Comparison of ENCODE assay signal across 8 cellular contexts in genomic region chr9:66153021-66153725, GRCh38.
DNase-seq lines count a peak whose midpoint lies in the region; ATAC-seq, FAIRE-seq and TF ChIP-seq lines count a peak whose summit lies in the region.
"Not testable (repeated sequence)": the region's sequence is repeated elsewhere in the genome, so short reads cannot be mapped to it uniquely, and the experiment has no call there.

No MANE protein-coding gene starts in this region.

- not testable (repeated sequence) for DNase-seq in GM13977 (ENCODE audit: low spot score)
- DNase-seq in H9 (peak; percentile 40), HL-60 (ENCODE audit: low read depth in 1 of 2, low spot score in 1 of 2) (peak; percentile 1 to 19), bronchial epithelial cell (ENCODE audit: low read depth) (peak; percentile 54), right cardiac atrium (peak; percentile 25 to 76 (median 73)), psoas muscle (peak; percentile 9 to 67), transverse colon (peak; percentile 13)
- DNase-seq in activated CD4-positive, alpha-beta T cell treated with anti-CD3 and anti-CD28 coated beads for 36 hours: peak; percentile 83

- no CpG with 5 or more reads among the region's 59 CpGs for WGBS in H9 (ENCODE audit: extremely low coverage, insufficient read length, low lambda C conversion rate)
- WGBS in right cardiac atrium: under 1% methylated on average over 32 of the region's 59 CpGs
- 0 to 1% (median 0%) methylated on average over 8 to 25 of the region's 59 CpGs for WGBS in psoas muscle, 3 donors
- no CpG with 5 or more reads among the region's 59 CpGs for WGBS in transverse colon (ENCODE audit: low coverage in 1 of 2), 2 donors

- not testable (repeated sequence) for H3K23me2 ChIP-seq in H9 (ENCODE audit: insufficient read length, low read depth, low read length, poor library complexity, severe bottlenecking)

- H3K4me1 Mint-ChIP-seq in H9; activated CD4-positive, alpha-beta T cell treated with anti-CD3 and anti-CD28 coated beads for 36 hours: not testable (repeated sequence)

- not testable (repeated sequence) for H3K27ac Mint-ChIP-seq in H9; activated CD4-positive, alpha-beta T cell treated with anti-CD3 and anti-CD28 coated beads for 36 hours

- not testable (repeated sequence) for H3K27ac ChIP-seq in H9 (ENCODE audit: insufficient read length, low read depth, low read length); HL-60 (replicated peaks); right cardiac atrium (ENCODE audit: low read length); psoas muscle; transverse colon

- H2BK20ac ChIP-seq in H9 (ENCODE audit: low read depth, low read length, poor library complexity, severe bottlenecking): not testable (repeated sequence)

- not testable (repeated sequence) for H3K79me1 ChIP-seq in H9 (ENCODE audit: insufficient read depth, low read depth, low read length, poor library complexity, severe bottlenecking)

- H4K5ac ChIP-seq in H9 (ENCODE audit: insufficient read length, low read depth, low read length): not testable (repeated sequence)

- H3K36me3 ChIP-seq in bronchial epithelial cell (ENCODE audit: control insufficient read depth, insufficient read depth, low read length); psoas muscle (ENCODE audit: insufficient read depth in 1 of 2, low read depth in 1 of 2); transverse colon: not testable (repeated sequence)

- TF ChIP-seq EP300 in transverse colon (IDR thresholded peaks at IDR 0.05; ENCODE audit: low read depth): not testable (repeated sequence)

- H3K14ac ChIP-seq in H9 (ENCODE audit: insufficient read depth, low read length): not testable (repeated sequence)

- peak; percentile 100 for ATAC-seq in activated CD4-positive, alpha-beta T cell treated with anti-CD3 and anti-CD28 coated beads for 36 hours
- ATAC-seq in right cardiac atrium: peak; percentile 97 to 99
- peak; percentile 70 to 97 (median 92) for ATAC-seq in psoas muscle

- not testable (repeated sequence) for H3K56ac ChIP-seq in H9 (ENCODE audit: insufficient read length, low read depth, low read length)

- H3K4me3 Mint-ChIP-seq in H9; activated CD4-positive, alpha-beta T cell treated with anti-CD3 and anti-CD28 coated beads for 36 hours: not testable (repeated sequence)

- H4K20me1 ChIP-seq in H9 (ENCODE audit: control insufficient read depth, insufficient read depth, insufficient read length): not testable (repeated sequence)

- H3K4ac ChIP-seq in H9 (ENCODE audit: low read depth, low read length): not testable (repeated sequence)

- not testable (repeated sequence) for H3K4me2 ChIP-seq in H9 (ENCODE audit: insufficient read depth, insufficient read length, low read length)

- not testable (repeated sequence) for H2BK120ac ChIP-seq in H9 (ENCODE audit: low read depth, low read length, poor library complexity, severe bottlenecking)

- not testable (repeated sequence) for H3K27me3 ChIP-seq in H9 (ENCODE audit: insufficient read depth, low read length); HL-60 (ENCODE audit: insufficient read depth, poor library complexity, severe bottlenecking); bronchial epithelial cell (ENCODE audit: control insufficient read depth, insufficient read depth, low read length); right cardiac atrium (ENCODE audit: control insufficient read depth, insufficient read depth); psoas muscle (ENCODE audit: insufficient read depth in 3 of 3, low read length in 2 of 3); transverse colon

- not testable (repeated sequence) for H3K9me3 Mint-ChIP-seq in H9; activated CD4-positive, alpha-beta T cell treated with anti-CD3 and anti-CD28 coated beads for 36 hours (ENCODE audit: low read depth)

- H2BK12ac ChIP-seq in H9 (ENCODE audit: insufficient read length, low read depth, low read length): not testable (repeated sequence)

- H3K18ac ChIP-seq in H9 (ENCODE audit: insufficient read length, low read depth, low read length): not testable (repeated sequence)

- not testable (repeated sequence) for H3K23ac ChIP-seq in H9 (ENCODE audit: insufficient read length, low read depth, low read length)

- not testable (repeated sequence) for FAIRE-seq in bronchial epithelial cell (lab: Jason Lieb, UNC)

- not testable (repeated sequence) for H2BK15ac ChIP-seq in H9 (ENCODE audit: low read depth, low read length)

- TF ChIP-seq POLR2A in transverse colon (IDR thresholded peaks at IDR 0.05): not testable (repeated sequence)

- H2AFZ ChIP-seq in H9 (ENCODE audit: low read length): not testable (repeated sequence)

- H2AK5ac ChIP-seq in H9 (ENCODE audit: insufficient read length, low read length): not testable (repeated sequence)

- TF ChIP-seq CTCF in GM13977 (IDR thresholded peaks at IDR 0.05; ENCODE audit: extremely low read depth, insufficient read depth, missing control alignments) (peak; percentile 51), H9 (conservative IDR thresholded peaks at IDR 0.05) (peak; percentile 26; the same call in 1 of the 3 replicates), bronchial epithelial cell (IDR thresholded peaks at IDR 0.05; ENCODE audit: insufficient read depth, low read length, severe bottlenecking) (peak; percentile 54), transverse colon (IDR thresholded peaks at IDR 0.05) (peak in 3 of 5 experiments; percentile 24 to 44 (median 27))
- TF ChIP-seq CTCF in HL-60 (IDR thresholded peaks at IDR 0.05; ENCODE audit: insufficient read depth, low read length); psoas muscle (IDR thresholded peaks at IDR 0.05): not testable (repeated sequence)

- not testable (repeated sequence) for H3K79me2 ChIP-seq in H9 (ENCODE audit: insufficient read depth, low read length)

- not testable (repeated sequence) for H3T11ph ChIP-seq in H9 (ENCODE audit: low read length)

- H4K91ac ChIP-seq in H9 (ENCODE audit: insufficient read length, low read depth, low read length): not testable (repeated sequence)

- H3K36me3 Mint-ChIP-seq in H9 (ENCODE audit: insufficient read depth in 1 of 3, low read depth in 3 of 3); activated CD4-positive, alpha-beta T cell treated with anti-CD3 and anti-CD28 coated beads for 36 hours (ENCODE audit: low read depth): not testable (repeated sequence)

- not testable (repeated sequence) for H3K4me1 ChIP-seq in H9 (ENCODE audit: insufficient read depth, low read length); right cardiac atrium (ENCODE audit: control insufficient read depth, insufficient read depth, low read length); psoas muscle; transverse colon

- H2BK5ac ChIP-seq in H9 (ENCODE audit: insufficient read length, low read length): not testable (repeated sequence)

- H3K4me3 ChIP-seq in HL-60 (replicated peaks; ENCODE audit: insufficient read depth, low read length): peak overlapping the region; percentile 14; the same call in 1 of the 2 replicates
- peak overlapping the region; percentile 32 for H3K4me3 ChIP-seq in bronchial epithelial cell (ENCODE audit: low read depth, low read length)
- not testable (repeated sequence) for H3K4me3 ChIP-seq in right cardiac atrium (ENCODE audit: low read length)
- H3K4me3 ChIP-seq in psoas muscle: peak overlapping the region; percentile 54
- peak overlapping the region in 3 of 4 donors; percentile 11 to 43 (median 19) for H3K4me3 ChIP-seq in transverse colon

- H3K9ac ChIP-seq in H9 (ENCODE audit: extremely low read depth, insufficient read length, low read length): not testable (repeated sequence)

- in situ Hi-C loops in GM13977 (cut with MboI; ENCODE audit: low pct_unique_long_range_greater_than_20kb, low sequenced_read_pairs, unreplicated experiment); transverse colon (cut with MboI; ENCODE audit: low pct_ligation_motif_present in 1 of 4, low pct_unique_long_range_greater_than_20kb in 1 of 4, low sequenced_read_pairs in 3 of 4): not testable (repeated sequence)

- POLR2A ChIA-PET in activated CD4-positive, alpha-beta T cell treated with anti-CD3 and anti-CD28 coated beads for 36 hours (lab: Charles Lee): not testable (repeated sequence)

- not testable (repeated sequence) for H3K9me3 ChIP-seq in H9 (ENCODE audit: control insufficient read depth, low read depth, low read length); right cardiac atrium (ENCODE audit: control insufficient read depth, low read length); psoas muscle; transverse colon

- not testable (repeated sequence) for H3K27me3 Mint-ChIP-seq in H9 (ENCODE audit: low read depth); activated CD4-positive, alpha-beta T cell treated with anti-CD3 and anti-CD28 coated beads for 36 hours

- intact Hi-C loops in activated CD4-positive, alpha-beta T cell treated with anti-CD3 and anti-CD28 coated beads for 36 hours (cut with DNase I, micrococcal nuclease); right cardiac atrium (cut with DNase I); psoas muscle (cut with DNase I); transverse colon (cut with DNase I; ENCODE audit: low total_unique reads): not testable (repeated sequence)

- CTCF ChIA-PET in activated CD4-positive, alpha-beta T cell treated with anti-CD3 and anti-CD28 coated beads for 36 hours (lab: Charles Lee): not testable (repeated sequence)

- H4K8ac ChIP-seq in H9 (replicated peaks; ENCODE audit: insufficient read length, low read depth, low read length): not testable (repeated sequence)
